8 cellular contexts compared by ENCODE assay signal in the genomic region with DNA sequence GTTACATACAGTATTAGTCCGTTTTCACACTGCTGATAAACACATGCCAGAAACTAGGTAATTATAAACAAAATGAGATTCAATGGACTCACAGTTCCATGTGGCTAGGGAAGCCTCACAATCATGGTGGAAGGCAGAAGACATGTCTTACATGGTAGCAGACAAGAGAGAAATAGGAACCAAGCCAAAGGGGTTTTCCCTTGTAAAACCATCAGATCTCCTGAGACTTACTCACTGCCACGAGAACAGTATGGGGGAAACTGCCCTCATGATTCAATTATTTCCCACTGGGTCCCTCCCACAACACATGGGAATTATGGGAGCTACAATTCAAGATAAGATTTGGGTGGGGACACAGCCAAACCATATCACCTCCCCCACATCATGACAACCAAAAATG. TPM values are rescaled to one million over a fixed set of nuclear protein-coding genes. Genes with fewer than 3 reads are reported as not detected.
A peak's percentile ranks its signal among the peaks of the same experiment; 100 is the strongest.
DNase-seq lines count a peak whose midpoint lies in the region; ATAC-seq and TF ChIP-seq lines count a peak whose summit lies in the region.
"Not testable (repeated sequence)": the region's sequence is repeated elsewhere in the genome, so short reads cannot be mapped to it uniquely, and the experiment has no call there.

No MANE protein-coding gene starts in this region.

- peak; percentile 40 for ATAC-seq in GM18907 (IDR thresholded peaks at IDR 0.05; ENCODE audit: unreplicated experiment)
- peak; percentile 33 for ATAC-seq in HG02588 (IDR thresholded peaks at IDR 0.05; ENCODE audit: unreplicated experiment)
- peak; percentile 39 for ATAC-seq in HG03432 (IDR thresholded peaks at IDR 0.05; ENCODE audit: unreplicated experiment)
- peak; percentile 80 to 85 for ATAC-seq in naive B cell (ENCODE audit: low read depth in 2 of 2)

- not testable (repeated sequence) for TF ChIP-seq CTCF in CD14-positive monocyte (IDR thresholded peaks at IDR 0.05)

- peaks cover 9 to 16% of the 10 kb centered on the region in 2 donors for H3K36me3 Mint-ChIP-seq in CD14-positive monocyte
- peaks cover 26% of the 10 kb centered on the region for H3K36me3 Mint-ChIP-seq in T-helper 1 cell treated with Interleukin-12 subunit alpha and Interleukin-12 subunit beta and Interleukin-4 antibody, amounts not matched to agents 30 μg/mL and 1 μg/mL, for 36 hours (ENCODE audit: low read depth)
- H3K36me3 Mint-ChIP-seq in dendritic cell treated with granulocyte-macrophage colony-stimulating factor and Interleukin-4, amounts not matched to agents 40 ng/mL and 50 ng/mL, for 4 days (ENCODE audit: low read depth): peaks cover 41% of the 10 kb centered on the region
- H3K36me3 Mint-ChIP-seq in naive B cell: not testable (repeated sequence)

- H3K27ac Mint-ChIP-seq in CD14-positive monocyte (peak overlapping the region in 6 of 7 donors; percentile 33 to 87 (median 69)), naive B cell (peak overlapping the region in 3 of 6 donors; percentile 61 to 91 (median 78))
- H3K27ac Mint-ChIP-seq in T-helper 1 cell treated with Interleukin-12 subunit alpha and Interleukin-12 subunit beta and Interleukin-4 antibody, amounts not matched to agents 30 μg/mL and 1 μg/mL, for 36 hours: peak overlapping the region; percentile 14
- H3K27ac Mint-ChIP-seq in dendritic cell treated with granulocyte-macrophage colony-stimulating factor and Interleukin-4, amounts not matched to agents 40 ng/mL and 50 ng/mL, for 4 days: peak overlapping the region; percentile 43

- H3K4me1 Mint-ChIP-seq in CD14-positive monocyte (peaks cover 57% of the 10 kb centered on the region), naive B cell (peaks cover 30 to 56% (median 51%) of the 10 kb centered on the region in 3 donors)
- peaks cover 59% of the 10 kb centered on the region for H3K4me1 Mint-ChIP-seq in T-helper 1 cell treated with Interleukin-12 subunit alpha and Interleukin-12 subunit beta and Interleukin-4 antibody, amounts not matched to agents 30 μg/mL and 1 μg/mL, for 36 hours (ENCODE audit: low read depth)
- H3K4me1 Mint-ChIP-seq in dendritic cell treated with granulocyte-macrophage colony-stimulating factor and Interleukin-4, amounts not matched to agents 40 ng/mL and 50 ng/mL, for 4 days (ENCODE audit: low read depth): peaks cover 51% of the 10 kb centered on the region

- intact Hi-C loops in CD14-positive monocyte (cut with micrococcal nuclease); dendritic cell treated with granulocyte-macrophage colony-stimulating factor and Interleukin-4, amounts not matched to agents 40 ng/mL and 50 ng/mL, for 4 days (cut with micrococcal nuclease): not testable (repeated sequence)

- not testable (repeated sequence) for H3K4me3 Mint-ChIP-seq in CD14-positive monocyte; T-helper 1 cell treated with Interleukin-12 subunit alpha and Interleukin-12 subunit beta and Interleukin-4 antibody, amounts not matched to agents 30 μg/mL and 1 μg/mL, for 36 hours; dendritic cell treated with granulocyte-macrophage colony-stimulating factor and Interleukin-4, amounts not matched to agents 40 ng/mL and 50 ng/mL, for 4 days
- H3K4me3 Mint-ChIP-seq in naive B cell: peak overlapping the region in 4 of 8 donors; percentile 5 to 77 (median 34)

- DNase-seq in CD14-positive monocyte (ENCODE audit: low spot score) (peak; percentile 67), naive B cell (peak; percentile 31)
- DNase-seq in activated naive CD4-positive, alpha-beta T cell treated with Interleukin-2 at 50 U/mL for 16 hours: peak; percentile 24

- not testable (repeated sequence) for H3K27me3 Mint-ChIP-seq in CD14-positive monocyte (ENCODE audit: low read depth in 3 of 3); T-helper 1 cell treated with Interleukin-12 subunit alpha and Interleukin-12 subunit beta and Interleukin-4 antibody, amounts not matched to agents 30 μg/mL and 1 μg/mL, for 36 hours (ENCODE audit: low read depth); dendritic cell treated with granulocyte-macrophage colony-stimulating factor and Interleukin-4, amounts not matched to agents 40 ng/mL and 50 ng/mL, for 4 days; naive B cell

- not testable (repeated sequence) for H3K9me3 Mint-ChIP-seq in CD14-positive monocyte, naive B cell
- peaks cover 12% of the 10 kb centered on the region for H3K9me3 Mint-ChIP-seq in T-helper 1 cell treated with Interleukin-12 subunit alpha and Interleukin-12 subunit beta and Interleukin-4 antibody, amounts not matched to agents 30 μg/mL and 1 μg/mL, for 36 hours
- peaks cover 10% of the 10 kb centered on the region for H3K9me3 Mint-ChIP-seq in dendritic cell treated with granulocyte-macrophage colony-stimulating factor and Interleukin-4, amounts not matched to agents 40 ng/mL and 50 ng/mL, for 4 days

RNA-seq across cellular contexts. Expression of a gene that starts 5.7 kb away (rescaled TPM):
- polyA plus RNA-seq in CD14-positive monocyte: 10 to 100 TPM; 31.7 to 40.7 TPM
- polyA plus RNA-seq in naive B cell (ENCODE audit: low read depth in 6 of 6): 10 to 100 TPM; 12.6 to 39.2 (median 25.3) TPM

RNA-seq across cellular contexts. Expression of a gene that starts 17.8 kb away (rescaled TPM):
- polyA plus RNA-seq in CD14-positive monocyte (10 to 100 TPM; 25.7 to 28.4 TPM), naive B cell (ENCODE audit: low read depth in 6 of 6) (10 to 100 TPM; 34.4 to 52.3 (median 38.6) TPM)

Comparison
In these comparisons a context has a peak if more than half of its experiments do, and no peak if none do; other contexts are left out.
1. Peak in every context shown above with its lines: DNase-seq and ATAC-seq.